ENCODE assay signal across 1 cellular context in genomic region chr2:231667096-231667427, GRCh38.
A peak's percentile ranks its signal among the peaks of the same experiment; 100 is the strongest.
TF ChIP-seq lines count a peak whose summit lies in the region.

No MANE protein-coding gene starts in this region.

TF ChIP-seq in HEK293, 187 proteins besides CTCF, POLR2A, EP300 and RAD21 (continued from another document):
- no peak for TF ChIP-seq ZNF610 (tag by site-specific recombination; IDR thresholded peaks at IDR 0.05; ENCODE audit: borderline replicate concordance)
- TF ChIP-seq BCL6B (tag by site-specific recombination; IDR thresholded peaks at IDR 0.05) = no peak
- TF ChIP-seq GLIS2 (tag by site-specific recombination; IDR thresholded peaks at IDR 0.05) = no peak
- no peak for TF ChIP-seq ZNF2 (tag by site-specific recombination; IDR thresholded peaks at IDR 0.05)
- peak; percentile 57; the same call in 1 of the 2 replicates for TF ChIP-seq ZNF394 (tag by site-specific recombination; IDR thresholded peaks at IDR 0.05; ENCODE audit: borderline replicate concordance)
- peak; percentile 68 for TF ChIP-seq ZNF18 (tag by site-specific recombination; IDR thresholded peaks at IDR 0.05)
- TF ChIP-seq ZNF830 (tag by site-specific recombination; IDR thresholded peaks at IDR 0.05; ENCODE audit: low read depth) = no peak
- no peak for TF ChIP-seq ZNF184 (tag by site-specific recombination; IDR thresholded peaks at IDR 0.05)
- peak; percentile 91; the same call in 1 of the 2 replicates for TF ChIP-seq ZBTB11 (tag by site-specific recombination; conservative IDR thresholded peaks at IDR 0.05; ENCODE audit: low read depth)
- no peak for TF ChIP-seq ELK4 (IDR thresholded peaks at IDR 0.05; ENCODE audit: borderline replicate concordance, low read depth, low read length)
- TF ChIP-seq KLF16 (tag by site-specific recombination; IDR thresholded peaks at IDR 0.05) = no peak
- no peak for TF ChIP-seq SETDB1 (IDR thresholded peaks at IDR 0.05; ENCODE audit: insufficient read length, low read length)
- no peak for TF ChIP-seq ZNF433 (tag by site-specific recombination; IDR thresholded peaks at IDR 0.05; ENCODE audit: low read depth)
- TF ChIP-seq WT1 (tag by site-specific recombination; IDR thresholded peaks at IDR 0.05) = no peak
- no peak for TF ChIP-seq ZNF692 (tag by site-specific recombination; IDR thresholded peaks at IDR 0.05)
- TF ChIP-seq ZNF391 (tag by site-specific recombination; IDR thresholded peaks at IDR 0.05; ENCODE audit: borderline replicate concordance, low read depth) = no peak
- no peak for TF ChIP-seq SP2 (tag by site-specific recombination; IDR thresholded peaks at IDR 0.05)
- TF ChIP-seq ZNF121 (tag by site-specific recombination; IDR thresholded peaks at IDR 0.05) = peak; percentile 99
- no peak for TF ChIP-seq ZNF223 (tag by site-specific recombination; IDR thresholded peaks at IDR 0.05)
- no peak for TF ChIP-seq PRDM6 (tag by site-specific recombination; IDR thresholded peaks at IDR 0.05)
- no peak for TF ChIP-seq RBAK (tag by site-specific recombination; IDR thresholded peaks at IDR 0.05)
- TF ChIP-seq ZNF302 (tag by site-specific recombination; IDR thresholded peaks at IDR 0.05; ENCODE audit: low read depth) = no peak
- no peak for TF ChIP-seq ZNF148 (tag by site-specific recombination; IDR thresholded peaks at IDR 0.05; ENCODE audit: borderline replicate concordance)
- TF ChIP-seq ZNF549 (tag by site-specific recombination; IDR thresholded peaks at IDR 0.05) = no peak
- no peak for TF ChIP-seq AEBP2 (tag by site-specific recombination; IDR thresholded peaks at IDR 0.05; ENCODE audit: borderline replicate concordance)
- no peak for TF ChIP-seq ZNF16 (tag by site-specific recombination; IDR thresholded peaks at IDR 0.05; ENCODE audit: low read depth)
- TF ChIP-seq ZBTB17 (tag by site-specific recombination; IDR thresholded peaks at IDR 0.05) = no peak
- TF ChIP-seq ZFP37 (tag by site-specific recombination; IDR thresholded peaks at IDR 0.05) = no peak
- no peak for TF ChIP-seq ZBTB10 (tag by site-specific recombination; IDR thresholded peaks at IDR 0.05)
- no peak for TF ChIP-seq KLF8 (tag by site-specific recombination; IDR thresholded peaks at IDR 0.05)
- TF ChIP-seq ZNF530 (tag by site-specific recombination; IDR thresholded peaks at IDR 0.05; ENCODE audit: low read depth) = no peak
- no peak for TF ChIP-seq ZFP69B (tag by site-specific recombination; IDR thresholded peaks at IDR 0.05)
- TF ChIP-seq ZBTB7A (tag by site-specific recombination; IDR thresholded peaks at IDR 0.05; ENCODE audit: low read depth) = no peak
- no peak for TF ChIP-seq ZNF626 (tag by site-specific recombination; IDR thresholded peaks at IDR 0.05)
TF ChIP-seq in HEK293: peak in this region for 6.
